20 cellular contexts compared by ENCODE assay signal in genomic region chr1:21859669-21860179, GRCh38. TPM values are rescaled to one million over a fixed set of nuclear protein-coding genes. Genes with fewer than 3 reads are reported as not detected.
DNase-seq lines count a peak whose midpoint lies in the region; TF ChIP-seq lines count a peak whose summit lies in the region.
"Had no signal": no experiment of that assay in that cellular context is flagged by ENCODE, and none has a peak within 500 bp of the region (broad histone marks: within the 10 kb centered on the region; RNA-seq: fewer than 3 reads in every experiment).

No MANE protein-coding gene starts in this region.

- no peak overlapping the region for H3K14ac ChIP-seq in mesenchymal stem cell (ENCODE audit: low read length in 2 of 2)

- H2AFZ ChIP-seq in mesenchymal stem cell (ENCODE audit: low read depth, low read length) = no peak overlapping the region
- H2AFZ ChIP-seq: GM23338 had no signal

- peaks cover 7% of the 10 kb centered on the region for H3K4me1 Mint-ChIP-seq in Caco-2 (ENCODE audit: low read depth, unreplicated experiment)
- H3K4me1 Mint-ChIP-seq: GM23338 had no signal

- peak overlapping the region; percentile 51 for H3K27ac Mint-ChIP-seq in Caco-2 (ENCODE audit: unreplicated experiment)
- H3K27ac Mint-ChIP-seq: CD4-positive, alpha-beta T cell; GM23338 had no signal

- H4K91ac ChIP-seq in mesenchymal stem cell (ENCODE audit: low read length) = peak overlapping the region; percentile 0

- no peak overlapping the region for H2BK120ac ChIP-seq in mesenchymal stem cell (ENCODE audit: low read depth, low read length)

- no peak overlapping the region for H2BK12ac ChIP-seq in mesenchymal stem cell (ENCODE audit: low read length in 2 of 2)

- no peaks in the 10 kb centered on the region for H3K9me3 Mint-ChIP-seq in Caco-2 (ENCODE audit: unreplicated experiment)
- H3K9me3 Mint-ChIP-seq: CD4-positive, alpha-beta T cell; GM23338; IgD-negative memory B cell had no signal

- peaks cover 84% of the 10 kb centered on the region for H3K36me3 Mint-ChIP-seq in Caco-2 (ENCODE audit: insufficient read depth, unreplicated experiment)

- no peak overlapping the region for H3K18ac ChIP-seq in mesenchymal stem cell (ENCODE audit: low read depth in 1 of 2, low read length in 2 of 2)

- H3K4ac ChIP-seq in mesenchymal stem cell (ENCODE audit: low read depth in 1 of 2, low read length in 2 of 2) = no peak overlapping the region

- peak overlapping the region; percentile 57 to 87 (median 76) for H3K27ac ChIP-seq in esophagus muscularis mucosa (replicated peaks in 1 of 4)
- no peak overlapping the region for H3K27ac ChIP-seq in mesenchymal stem cell (ENCODE audit: low read length, poor library complexity, severe bottlenecking)
- H3K27ac ChIP-seq in sigmoid colon = peak overlapping the region; percentile 23 to 88 (median 79)
- H3K27ac ChIP-seq in ascending aorta = peak overlapping the region in 1 of 2 donors; percentile 10
- H3K27ac ChIP-seq: 22Rv1, A549, C4-2B had no signal

- TF ChIP-seq EP300 in esophagus muscularis mucosa (IDR thresholded peaks at IDR 0.05) (no peak), sigmoid colon (IDR thresholded peaks at IDR 0.05) (no peak)

- no TSS peak for BruUV-seq in Caco-2 (replicated peaks; lab: Mats Ljungman, UMichigan)

- peaks cover 12% of the 10 kb centered on the region for H3K36me3 ChIP-seq in Caco-2 (ENCODE audit: control insufficient read depth, insufficient read depth, low read length)
- peaks cover 80 to 98% (median 95%) of the 10 kb centered on the region in 4 donors for H3K36me3 ChIP-seq in esophagus muscularis mucosa
- H3K36me3 ChIP-seq in mesenchymal stem cell (ENCODE audit: control insufficient read depth in 1 of 2, insufficient read depth in 2 of 2, low read depth in 1 of 2, low read length in 2 of 2) = peaks cover 87 to 92% of the 10 kb centered on the region in 2 experiments
- H3K36me3 ChIP-seq in sigmoid colon = peaks cover 57 to 97% (median 90%) of the 10 kb centered on the region in 4 donors
- peaks cover 92 to 97% of the 10 kb centered on the region in 2 donors for H3K36me3 ChIP-seq in ascending aorta

- H3K4me2 ChIP-seq in mesenchymal stem cell (ENCODE audit: low read length, poor library complexity, severe bottlenecking) = no peak overlapping the region
- H3K4me2 ChIP-seq: A549, GM23338 had no signal

- H3K4me1 ChIP-seq in Caco-2 (no peaks in the 10 kb centered on the region), esophagus muscularis mucosa (peaks cover 4 to 19% (median 12%) of the 10 kb centered on the region in 4 donors), mesenchymal stem cell (ENCODE audit: control insufficient read depth, insufficient read depth, low read depth, low read length) (peaks cover 25% of the 10 kb centered on the region), sigmoid colon (peaks cover 0 to 14% (median 6%) of the 10 kb centered on the region in 4 donors), ascending aorta (no peaks in the 10 kb centered on the region)

- TF ChIP-seq POLR2A in esophagus muscularis mucosa (IDR thresholded peaks at IDR 0.05; ENCODE audit: low read depth) (no peak), sigmoid colon (IDR thresholded peaks at IDR 0.05) (no peak)

- WGBS in esophagus muscularis mucosa = 98% methylated on average over 7 of the region's 10 CpGs
- 99% methylated on average over 10 of the region's 10 CpGs for WGBS in mesenchymal stem cell
- whole genome bisulfite sequencing in sigmoid colon, 2 donors = 94 to 95% methylated on average over 10 of the region's 10 CpGs

- H3K27me3 ChIP-seq in Caco-2 (replicated peaks; ENCODE audit: control insufficient read depth, insufficient read depth, low read length) = no peaks in the 10 kb centered on the region
- H3K27me3 ChIP-seq in esophagus muscularis mucosa = no peaks in the 10 kb centered on the region
- H3K27me3 ChIP-seq in mesenchymal stem cell (ENCODE audit: control insufficient read depth in 1 of 2, insufficient read depth in 1 of 2, low read length in 2 of 2) = no peaks in the 10 kb centered on the region
- H3K27me3 ChIP-seq in sigmoid colon = no peaks in the 10 kb centered on the region
- H3K27me3 ChIP-seq in ascending aorta = no peaks in the 10 kb centered on the region

- no peak overlapping the region for H2BK15ac ChIP-seq in mesenchymal stem cell (ENCODE audit: low read depth, poor library complexity, severe bottlenecking)

- no peak overlapping the region for H3K4me3 ChIP-seq in Caco-2 (ENCODE audit: low read depth, low read length)
- no peak overlapping the region for H3K4me3 ChIP-seq in esophagus muscularis mucosa
- no peak overlapping the region for H3K4me3 ChIP-seq in mesenchymal stem cell (ENCODE audit: insufficient read depth in 1 of 2, low read depth in 1 of 2, low read length in 2 of 2)
- H3K4me3 ChIP-seq in sigmoid colon = no peak overlapping the region
- H3K4me3 ChIP-seq in ascending aorta = no peak overlapping the region
- H3K4me3 ChIP-seq: A549, GM23338 had no signal

- peaks cover 23% of the 10 kb centered on the region for H3K79me1 ChIP-seq in mesenchymal stem cell (replicated peaks; ENCODE audit: low read length, poor library complexity, severe bottlenecking)

- H2BK5ac ChIP-seq in mesenchymal stem cell (ENCODE audit: low read depth, low read length, poor library complexity, severe bottlenecking) = no peak overlapping the region

- no peak overlapping the region for H3K23ac ChIP-seq in mesenchymal stem cell (ENCODE audit: low read length in 2 of 2)

- TF ChIP-seq CTCF in Caco-2 (IDR thresholded peaks at IDR 0.05; ENCODE audit: insufficient read depth in 1 of 2, low read depth in 1 of 2, low read length in 1 of 2, severe bottlenecking in 1 of 2, unreplicated experiment in 1 of 2) (no peak), esophagus muscularis mucosa (IDR thresholded peaks at IDR 0.05) (no peak), sigmoid colon (IDR thresholded peaks at IDR 0.05) (no peak), ascending aorta (IDR thresholded peaks at IDR 0.05) (no peak)

- POLR2A ChIA-PET in Caco-2 (lab: Charles Lee) = no interaction called here

- CTCF ChIA-PET in Caco-2 (lab: Charles Lee) = no interaction called here

- intact Hi-C loops in Caco-2 (cut with micrococcal nuclease; ENCODE audit: unreplicated experiment) = no loop called here
- intact Hi-C loops in esophagus muscularis mucosa (cut with DNase I) = no loop called here
- intact Hi-C loops in sigmoid colon (cut with DNase I) = loop anchor here (10.0 kb wide), 1 partner anchor 85 kb away; no protein-coding TSS in a partner anchor
- intact Hi-C loops in ascending aorta (cut with DNase I) = no loop called here

- H2AK5ac ChIP-seq in mesenchymal stem cell (ENCODE audit: low read length, severe bottlenecking) = no peak overlapping the region

- DNase-seq in Caco-2 = no peak
- DNase-seq in esophagus muscularis mucosa (ENCODE audit: extremely low spot score) = no peak
- DNase-seq in mesenchymal stem cell = no peak
- DNase-seq in sigmoid colon = no peak
- DNase-seq in EL = no peak
- no peak for DNase-seq in ascending aorta (ENCODE audit: low spot score in 2 of 2)
- DNase-seq in NCI-H748 treated with DMSO at 0.1 percent for 48 hours (lab: John Stamatoyannopoulos, UW) = no peak
- DNase-seq: AML-193; CD4-positive, alpha-beta T cell; DMS79 treated with DMSO at 0.1 percent for 48 hours; HCEC 1CT; KBM-7 had no signal

- H3K9ac ChIP-seq in mesenchymal stem cell (ENCODE audit: low read length) = no peak overlapping the region

- no peak overlapping the region for H4K8ac ChIP-seq in mesenchymal stem cell (ENCODE audit: low read length)

- no peak overlapping the region for H3K4me3 Mint-ChIP-seq in Caco-2 (ENCODE audit: unreplicated experiment)
- H3K4me3 Mint-ChIP-seq: CD4-positive, alpha-beta T cell; GM23338; IgD-negative memory B cell had no signal

- H3K9me3 ChIP-seq in Caco-2 (no peaks in the 10 kb centered on the region), esophagus muscularis mucosa (no peaks in the 10 kb centered on the region), mesenchymal stem cell (ENCODE audit: control insufficient read depth, low read length) (no peaks in the 10 kb centered on the region), sigmoid colon (no peaks in the 10 kb centered on the region), ascending aorta (no peaks in the 10 kb centered on the region)
- H3K9me3 ChIP-seq: A549 had no signal

- H3K27me3 Mint-ChIP-seq in Caco-2 (ENCODE audit: insufficient read depth, unreplicated experiment) = no peaks in the 10 kb centered on the region
- H3K27me3 Mint-ChIP-seq: CD4-positive, alpha-beta T cell; IgD-negative memory B cell had no signal

RNA-seq across cellular contexts. Expression of gene LDLRAD2, which starts 47.7 kb away (rescaled TPM):
- total RNA-seq in Caco-2 (2022) (not detected in 2 replicates), esophagus muscularis mucosa (not detected), sigmoid colon (1 to 10 TPM in 1 of 4 donors, under 1 TPM in 1, not detected in 2; under 0.01 to 1.4 TPM), ascending aorta (not detected)
- 0.25 TPM for polyA plus RNA-seq in mesenchymal stem cell (2013, experiment 1 of 2)
- 0.23 TPM for polyA plus RNA-seq in mesenchymal stem cell (2013, experiment 2 of 2)
- polyA plus RNA-seq in sigmoid colon = 1 to 10 TPM in 1 of 3 donors, under 1 TPM in 2; under 0.01 to 1.1 (median 0.23) TPM
- total RNA-seq: CD4-positive, alpha-beta T cell; G401; HepG2 had no signal
- polyA plus RNA-seq: BJ, HepG2 had no signal
